Comparison of ENCODE assay signal across 5 cellular contexts in the genomic region with DNA sequence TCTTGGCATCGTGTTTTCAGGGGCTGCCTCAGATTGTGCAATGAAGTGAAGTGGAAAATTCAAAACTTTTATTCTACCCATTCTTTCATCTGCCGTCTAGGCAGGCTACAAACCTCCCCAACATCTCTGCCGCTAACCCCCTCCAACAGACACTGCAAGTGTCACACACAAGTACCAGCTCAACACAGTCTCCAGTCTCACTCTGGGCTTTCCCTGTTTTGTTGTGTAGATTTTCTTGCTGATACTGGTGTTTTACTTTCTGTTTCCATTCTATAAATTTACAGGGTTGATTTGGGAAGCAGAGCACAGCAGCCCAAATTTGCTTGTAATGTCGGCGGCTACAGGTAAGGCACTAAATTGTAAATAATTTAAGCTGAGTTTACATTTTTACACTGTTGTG. TPM values are rescaled to one million over a fixed set of nuclear protein-coding genes. Genes with fewer than 3 reads are reported as not detected.
"Had no signal": no experiment of that assay in that cellular context is flagged by ENCODE, and none has a peak within 500 bp of the region (broad histone marks: within the 10 kb centered on the region; RNA-seq: fewer than 3 reads in every experiment).

No MANE protein-coding gene starts in this region.

RNA-seq across cellular contexts. Expression of gene MAGEA2, which starts 1.2 kb away (rescaled TPM):
- total RNA-seq: GM23248, IMR-90, LHCN-M2 had no signal
- polyA plus RNA-seq: GM23248, IMR-90 had no signal

RNA-seq across cellular contexts. Expression of gene CSAG3, which starts 4.1 kb away (rescaled TPM):
- total RNA-seq: GM23248, H9, HT-29, IMR-90, LHCN-M2 had no signal
- polyA plus RNA-seq: GM23248, IMR-90 had no signal

RNA-seq across cellular contexts. Expression of gene MAGEA6, which starts 14.6 kb away (rescaled TPM):
- total RNA-seq: GM23248, H9, IMR-90, LHCN-M2 had no signal
- polyA plus RNA-seq: GM23248, IMR-90 had no signal

RNA-seq across cellular contexts. Expression of gene MAGEA12, which starts 21.3 kb away (rescaled TPM):
- total RNA-seq: H9, IMR-90, LHCN-M2 had no signal
- polyA plus RNA-seq: IMR-90 had no signal

RNA-seq across cellular contexts. Expression of gene CSAG1, which starts 21.4 kb away (rescaled TPM):
- total RNA-seq: GM23248, H9, IMR-90, LHCN-M2 had no signal
- polyA plus RNA-seq: IMR-90 had no signal
